29 cellular contexts compared by ENCODE assay signal in genomic region chr9:75036793-75037192, GRCh38.
"Had no signal": no experiment of that assay in that cellular context is flagged by ENCODE, and none has a peak within 500 bp of the region (broad histone marks: within the 10 kb centered on the region; RNA-seq: fewer than 3 reads in every experiment).

No MANE protein-coding gene starts in this region.

- H2AFZ ChIP-seq: parathyroid adenoma had no signal

- H3K4me3 ChIP-seq: neural progenitor cell, ovary, psoas muscle, skin epidermis, smooth muscle cell, spleen, stomach, thoracic aorta, thyroid gland, tibial nerve, upper lobe of left lung, vagina had no signal

- H3K4me1 ChIP-seq: neural progenitor cell, parathyroid adenoma, psoas muscle, spleen, stomach, tibial nerve, upper lobe of left lung, vagina had no signal

- H3K9me3 Mint-ChIP-seq: naive thymus-derived CD8-positive, alpha-beta T cell; natural killer cell treated with Interleukin-12 subunit alpha and Interleukin-12 subunit beta and Interleukin-15 and Interleukin-18, amount 100 ng/mL, for 72 hours; stimulated activated naive B cell treated with anti-CD40 and anti-IgM and Interleukin-4, amounts not matched to agents 10 μg/mL and 1 μg/mL and 100 μg/mL, for 72 hours; stimulated activated naive CD8-positive, alpha-beta T cell treated with anti-CD3 and anti-CD28 coated beads, Interleukin-15, Interleukin-2, amounts not matched to agents 100 ng/mL and 50 ng/mL, for 24 hours had no signal

- H3K79me2 ChIP-seq: parathyroid adenoma had no signal

- H3K9ac ChIP-seq: neural progenitor cell, parathyroid adenoma had no signal

- H3K27ac Mint-ChIP-seq: naive thymus-derived CD8-positive, alpha-beta T cell; natural killer cell treated with Interleukin-12 subunit alpha and Interleukin-12 subunit beta and Interleukin-15 and Interleukin-18, amount 100 ng/mL, for 72 hours; neural progenitor cell; progenitor cell of endocrine pancreas; stimulated activated naive B cell treated with anti-CD40 and anti-IgM and Interleukin-4, amounts not matched to agents 10 μg/mL and 1 μg/mL and 100 μg/mL, for 72 hours; stimulated activated naive CD8-positive, alpha-beta T cell treated with anti-CD3 and anti-CD28 coated beads, Interleukin-15, Interleukin-2, amounts not matched to agents 100 ng/mL and 50 ng/mL, for 24 hours had no signal

- H3K36me3 Mint-ChIP-seq: naive thymus-derived CD8-positive, alpha-beta T cell; natural killer cell treated with Interleukin-12 subunit alpha and Interleukin-12 subunit beta and Interleukin-15 and Interleukin-18, amount 100 ng/mL, for 72 hours; neural progenitor cell; stimulated activated naive B cell treated with anti-CD40 and anti-IgM and Interleukin-4, amounts not matched to agents 10 μg/mL and 1 μg/mL and 100 μg/mL, for 72 hours had no signal

- H3K9me3 ChIP-seq: ovary, psoas muscle, spleen, stomach, thoracic aorta, thyroid gland, tibial nerve, upper lobe of left lung, vagina had no signal

- H3K27me3 Mint-ChIP-seq: progenitor cell of endocrine pancreas; stimulated activated naive CD8-positive, alpha-beta T cell treated with anti-CD3 and anti-CD28 coated beads, Interleukin-15, Interleukin-2, amounts not matched to agents 100 ng/mL and 50 ng/mL, for 24 hours had no signal

- H3K36me3 ChIP-seq: neural progenitor cell, ovary, spleen, stomach, thoracic aorta, thyroid gland, tibial nerve, upper lobe of left lung, vagina had no signal

- ATAC-seq: naive thymus-derived CD8-positive, alpha-beta T cell; natural killer cell treated with Interleukin-12 subunit alpha and Interleukin-12 subunit beta and Interleukin-15 and Interleukin-18, amount 100 ng/mL, for 72 hours; psoas muscle; right cardiac atrium; sciatic nerve; stimulated activated naive B cell treated with anti-CD40 and anti-IgM and Interleukin-4, amounts not matched to agents 10 μg/mL and 1 μg/mL and 100 μg/mL, for 72 hours had no signal

- H3K4me1 Mint-ChIP-seq: naive thymus-derived CD8-positive, alpha-beta T cell; neural progenitor cell had no signal

- H3K27me3 ChIP-seq: neural progenitor cell, ovary, spleen, stomach, thyroid gland, tibial nerve, upper lobe of left lung, vagina had no signal

- H3K27ac ChIP-seq: neural progenitor cell, ovary, parathyroid adenoma, psoas muscle, skin epidermis, spleen, stomach, thoracic aorta, thyroid gland, tibial nerve, upper lobe of left lung, vagina had no signal

- DNase-seq: naive thymus-derived CD8-positive, alpha-beta T cell; occipital lobe; ovary; posterior cingulate gyrus; psoas muscle; right cardiac atrium; spleen; stimulated activated CD4-positive, alpha-beta T cell treated with anti-CD3 and anti-CD28 coated beads, Interleukin-12 subunit alpha, Interleukin-12 subunit beta, amount 100 ng/mL, for 4 hours; stimulated activated CD4-positive, alpha-beta T cell treated with anti-CD3 and anti-CD28 coated beads, Interleukin-1b, Interleukin-23, amount 100 ng/mL, for 48 hours; stimulated activated CD4-positive, alpha-beta T cell treated with anti-CD3 and anti-CD28 coated beads, Interleukin-4, amount 100 ng/mL, for 1 hour; stimulated activated CD4-positive, alpha-beta T cell treated with anti-CD3 and anti-CD28 coated beads, Interleukin-4, amount 100 ng/mL, for 4 hours; stimulated activated CD8-positive, alpha-beta memory T cell treated with anti-CD3 and anti-CD28 coated beads, Interleukin-4, amount 100 ng/mL, for 48 hours; stimulated activated naive B cell treated with anti-CD40 and anti-IgM and Interleukin-4, amounts not matched to agents 10 μg/mL and 1 μg/mL and 100 μg/mL, for 72 hours; stimulated activated naive CD4-positive, alpha-beta T cell treated with Interleukin-2 at 50 U/mL for 16 hours; stomach; thyroid gland; trophoblast cell; upper lobe of left lung had no signal

- H3K4me3 Mint-ChIP-seq: naive thymus-derived CD8-positive, alpha-beta T cell; natural killer cell treated with Interleukin-12 subunit alpha and Interleukin-12 subunit beta and Interleukin-15 and Interleukin-18, amount 100 ng/mL, for 72 hours; neural progenitor cell; stimulated activated naive B cell treated with anti-CD40 and anti-IgM and Interleukin-4, amounts not matched to agents 10 μg/mL and 1 μg/mL and 100 μg/mL, for 72 hours; stimulated activated naive CD8-positive, alpha-beta T cell treated with anti-CD3 and anti-CD28 coated beads, Interleukin-15, Interleukin-2, amounts not matched to agents 100 ng/mL and 50 ng/mL, for 24 hours had no signal

- H3K4me2 ChIP-seq: neural progenitor cell, smooth muscle cell had no signal
